In the genomic region with DNA sequence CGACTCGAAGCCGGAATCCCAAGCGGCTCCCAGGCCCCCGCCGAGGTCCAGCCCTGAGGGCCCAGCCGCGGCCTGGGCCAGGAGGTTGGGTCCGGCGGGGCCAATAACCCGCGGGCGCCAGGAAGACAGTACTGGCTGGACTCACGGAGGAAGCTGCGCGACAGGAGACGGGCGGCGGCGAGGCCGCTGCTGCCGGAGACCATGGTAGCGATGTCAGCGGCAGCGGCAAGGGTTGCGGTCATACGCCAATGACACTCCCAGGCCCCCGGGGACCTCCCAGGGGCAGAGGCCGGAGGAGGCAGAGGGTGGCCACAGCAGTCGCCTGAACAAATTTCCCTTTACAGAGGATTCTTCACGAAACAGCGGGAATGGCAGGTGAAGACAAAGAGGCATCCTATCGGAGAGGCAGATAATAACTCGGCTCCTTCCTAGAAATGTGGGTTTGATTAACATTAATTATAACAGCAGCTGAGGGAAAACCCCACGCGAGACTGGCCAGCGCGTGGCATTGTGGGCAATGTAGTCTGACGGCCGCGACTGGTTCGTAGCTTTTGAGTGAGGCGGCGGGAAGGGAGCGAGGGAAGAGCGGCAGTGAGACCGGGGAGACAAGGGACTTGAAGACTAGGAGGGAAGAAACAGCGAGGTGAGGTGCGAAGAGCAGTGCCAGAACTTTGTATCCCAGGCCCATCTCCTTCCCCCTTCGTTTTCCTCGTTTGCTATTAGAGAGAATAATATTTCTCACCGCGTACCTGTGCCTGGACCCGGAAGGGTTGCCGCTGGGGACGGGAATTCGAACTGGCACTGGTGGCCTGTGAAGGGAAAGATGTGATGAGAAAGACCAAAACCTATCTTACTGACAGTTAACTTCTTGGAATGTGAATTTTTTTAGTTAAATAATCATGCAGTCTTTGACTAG, we compare ENCODE assay signal across 8 cellular contexts. TPM values are rescaled to one million over a fixed set of nuclear protein-coding genes. Genes with fewer than 3 reads are reported as not detected.
DNase-seq lines count a peak whose midpoint lies in the region; ATAC-seq, FAIRE-seq and TF ChIP-seq lines count a peak whose summit lies in the region.

A gene (minus strand): TSS at position 253 of the 916 bp plus-strand sequence. CDS start 11 bp downstream, at position 242.

- H3K9ac ChIP-seq in HepG2 (ENCODE audit: insufficient read depth, low read depth, low read length) = peak within 1 kb of the TSS; percentile 81

- peaks cover 0 to 5% of the 10 kb centered on the region in 2 experiments; a peak in 2 of 5 replicates for H3K36me3 ChIP-seq in HepG2 (replicated peaks in 1 of 2; ENCODE audit: control insufficient read depth in 1 of 2, insufficient read depth in 2 of 2, low read length in 2 of 2)

- TF ChIP-seq CTCF in C4-2B (conservative IDR thresholded peaks at IDR 0.05) = no peak
- TF ChIP-seq CTCF in HepG2 (CRISPR knock-in tag; IDR thresholded peaks at IDR 0.05) = no peak

- peak within 1 kb of the TSS; percentile 91 for H2AFZ ChIP-seq in HepG2 (ENCODE audit: low read length)

- ATAC-seq in GM19395 (IDR thresholded peaks at IDR 0.05; ENCODE audit: unreplicated experiment) (peak; percentile 97), HG03565 (IDR thresholded peaks at IDR 0.05; ENCODE audit: unreplicated experiment) (peak; percentile 92), HepG2 (peak; percentile 95)

- no TSS peak for BruUV-seq in HepG2 (replicated peaks; lab: Mats Ljungman, UMichigan)

- peaks cover 63% of the 10 kb centered on the region for H3K4me1 ChIP-seq in HepG2 (ENCODE audit: insufficient read depth, low read length)

- no peak for TF ChIP-seq EP300 in HepG2 (IDR thresholded peaks at IDR 0.05; ENCODE audit: low read depth in 2 of 2, low read length in 2 of 2)
- no peak for TF ChIP-seq EP300 in HepG2 (CRISPR knock-in tag; IDR thresholded peaks at IDR 0.05; ENCODE audit: borderline replicate concordance)

- in situ Hi-C loops in HepG2 (cut with HindIII; ENCODE audit: extremely low pct_ligation_motif_present, low pct_unique_long_range_greater_than_20kb) = no loop called here

- H3K79me2 ChIP-seq in HepG2 (ENCODE audit: insufficient read depth, low read length) = peaks cover 37% of the 10 kb centered on the region

- no peaks in the 10 kb centered on the region for H4K20me1 ChIP-seq in HepG2 (ENCODE audit: insufficient read depth, low read length)

- H3K4me3 ChIP-seq in HepG2 (replicated peaks in 1 of 3; ENCODE audit: insufficient read depth in 1 of 3, low read depth in 2 of 3, low read length in 3 of 3) = peak within 1 kb of the TSS; percentile 86 to 92 (median 90)

- peak; percentile 64 to 75 for TF ChIP-seq POLR2A in HepG2 (IDR thresholded peaks at IDR 0.05; ENCODE audit: insufficient read depth in 1 of 2, low read depth in 2 of 2, low read length in 2 of 2)

- FAIRE-seq in HepG2 (lab: Jason Lieb, UNC) = peak; percentile 64

- intact Hi-C loops in HepG2 (cut with micrococcal nuclease; ENCODE audit: unreplicated experiment) = loop anchor here (2.0 kb wide), 2 partner anchors 28 to 162 kb away; no protein-coding TSS in a partner anchor

- TF ChIP-seq RAD21 in HepG2 (CRISPR knock-in tag; IDR thresholded peaks at IDR 0.05) = peak; percentile 43; the same call in 1 of the 2 replicates

- POLR2A ChIA-PET in HepG2 (lab: Yijun Ruan, JAX) = interaction anchor here (0.6 to 1.7 kb wide), 8 partner anchors 9 to 461 kb away, joined by 3 to 5 read pairs (median 5); no protein-coding TSS in a partner anchor

- H3K9me3 ChIP-seq in HepG2 (ENCODE audit: low read length) = no peaks in the 10 kb centered on the region

- peak within 1 kb of the TSS; percentile 81 for H3K4me2 ChIP-seq in HepG2 (ENCODE audit: low read depth, low read length)

- peak within 1 kb of the TSS; percentile 93 for H3K27ac ChIP-seq in C4-2B
- H3K27ac ChIP-seq in HepG2 (ENCODE audit: extremely low read length, insufficient read depth, low read length) = peak within 1 kb of the TSS; percentile 81

- under 1% methylated on average over 51 of the region's 57 CpGs for WGBS in HepG2 (ENCODE audit: low lambda C conversion rate)

- DNase-seq in NCI-H774 (lab: John Stamatoyannopoulos, UW) (peak; percentile 79), dermis blood vessel endothelial cell (peak; percentile 83), HepG2 (ENCODE audit: low spot score) (peak; percentile 79)
- DNase-seq in activated CD4-positive, alpha-beta T cell treated with anti-CD3 and anti-CD28 coated beads, Interleukin-2, amount 50 U/mL, for 4 hours = peak; percentile 81 to 82
- peak; percentile 87 for DNase-seq in stimulated activated CD4-positive, alpha-beta T cell treated with anti-CD3 and anti-CD28 coated beads, Interleukin-4, amount 100 ng/mL, for 24 hours

- CTCF ChIA-PET in HepG2 (lab: Yijun Ruan, JAX; ENCODE audit: low intra/inter-chr PET ratio, low total read pairs) = no interaction called here

- no peaks in the 10 kb centered on the region; a peak in 1 of 5 replicates for H3K27me3 ChIP-seq in HepG2 (ENCODE audit: control insufficient read depth in 1 of 2, insufficient read depth in 2 of 2, low read length in 2 of 2)

TF ChIP-seq in HepG2, 621 proteins besides CTCF, POLR2A, EP300 and RAD21 (continues in another document):
- TF ChIP-seq, protein P1, sequence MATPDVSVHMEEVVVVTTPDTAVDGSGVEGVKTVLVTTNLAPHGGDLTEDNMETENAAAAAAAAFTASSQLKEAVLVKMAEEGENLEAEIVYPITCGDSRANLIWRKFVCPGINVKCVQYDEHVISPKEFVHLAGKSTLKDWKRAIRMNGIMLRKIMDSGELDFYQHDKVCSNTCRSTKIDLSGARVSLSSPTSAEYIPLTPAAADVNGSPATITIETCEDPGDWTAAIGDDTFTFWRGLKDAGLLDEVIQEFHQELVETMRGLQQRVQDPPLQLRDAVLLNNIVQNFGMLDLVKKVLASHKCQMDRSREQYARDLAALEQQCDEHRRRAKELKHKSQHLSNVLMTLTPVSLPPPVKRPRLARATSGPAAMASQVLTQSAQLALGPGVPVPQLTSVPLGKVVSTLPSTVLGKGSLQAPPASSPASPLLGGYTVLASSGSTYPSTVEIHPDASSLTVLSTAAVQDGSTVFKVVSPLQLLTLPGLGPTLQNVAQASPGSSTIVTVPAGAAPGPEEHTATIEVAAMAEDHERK (CRISPR knock-in tag; IDR thresholded peaks at IDR 0.05; ENCODE audit: low read depth) = peak; percentile 53
- TF ChIP-seq, protein P2, sequence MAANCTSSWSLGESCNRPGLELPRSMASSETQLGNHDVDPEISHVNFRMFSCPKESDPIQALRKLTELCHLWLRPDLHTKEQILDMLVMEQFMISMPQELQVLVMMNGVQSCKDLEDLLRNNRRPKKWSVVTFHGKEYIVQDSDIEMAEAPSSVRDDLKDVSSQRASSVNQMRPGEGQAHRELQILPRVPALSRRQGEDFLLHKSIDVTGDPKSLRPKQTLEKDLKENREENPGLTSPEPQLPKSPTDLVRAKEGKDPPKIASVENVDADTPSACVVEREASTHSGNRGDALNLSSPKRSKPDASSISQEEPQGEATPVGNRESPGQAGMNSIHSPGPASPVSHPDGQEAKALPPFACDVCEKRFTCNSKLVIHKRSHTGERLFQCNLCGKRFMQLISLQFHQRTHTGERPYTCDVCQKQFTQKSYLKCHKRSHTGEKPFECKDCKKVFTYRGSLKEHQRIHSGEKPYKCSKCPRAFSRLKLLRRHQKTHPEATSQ (CRISPR knock-in tag; IDR thresholded peaks at IDR 0.05; ENCODE audit: borderline replicate concordance) = 0 out of 2 replicates have a peak, but pooled peaks have one; percentile 7
- TF ChIP-seq ZBTB1 (CRISPR knock-in tag; IDR thresholded peaks at IDR 0.05; ENCODE audit: borderline replicate concordance) (no peak), ZZZ3 (CRISPR knock-in tag; IDR thresholded peaks at IDR 0.05; ENCODE audit: borderline replicate concordance) (0 out of 2 replicates have a peak, but pooled peaks have one; percentile 18)

RNA-seq across cellular contexts. Expression of the gene that starts here (rescaled TPM):
- total RNA-seq in dermis blood vessel endothelial cell (41.0 and 44.4 TPM in 2 replicates), HepG2 (2016; rRNA removed; fragmentation: Illumina TruSeq; extraction: Trizol) (121 and 177 TPM in 2 replicates)
- 31.2 TPM in 2 replicates for total RNA-seq in HepG2 (2016; cell fraction: cytosol; rRNA removed; fragmentation: Illumina TruSeq; extraction: Trizol; ENCODE audit: low read depth)
- 125 and 187 TPM in 2 replicates for total RNA-seq in HepG2 (2016; cell fraction: insoluble cytoplasmic fraction; rRNA removed; fragmentation: Illumina TruSeq; extraction: Trizol)
- 41.6 and 51.0 TPM in 2 replicates for total RNA-seq in HepG2 (2016; cell fraction: membrane; rRNA removed; fragmentation: Illumina TruSeq; extraction: Trizol)
- 69.5 and 70.0 TPM in 2 replicates for total RNA-seq in HepG2 (2016; cell fraction: nucleus; rRNA removed; fragmentation: Illumina TruSeq; extraction: Trizol)
- polyA plus RNA-seq in HepG2 (2011; rRNA removed) = 45.3 and 58.7 TPM in 2 replicates
- polyA plus RNA-seq in HepG2 (2011; cell fraction: cytosol; rRNA removed) = 39.6 and 47.4 TPM in 2 replicates
- 26.7 and 26.8 TPM in 2 replicates for polyA plus RNA-seq in HepG2 (2011; cell fraction: nucleus; rRNA removed)
- polyA plus RNA-seq in HepG2 (2012) = 65.3 and 92.3 TPM in 2 replicates
- 25.2 and 26.0 TPM in 2 replicates for polyA plus RNA-seq in HepG2 (2016; cell fraction: cytosol; fragmentation: Illumina TruSeq; extraction: Trizol; ENCODE audit: low read depth)
- polyA plus RNA-seq in HepG2 (2016; cell fraction: insoluble cytoplasmic fraction; fragmentation: Illumina TruSeq; extraction: Trizol; ENCODE audit: low read depth) = 158 and 174 TPM in 2 replicates
- 35.6 and 36.5 TPM in 2 replicates for polyA plus RNA-seq in HepG2 (2016; cell fraction: membrane; fragmentation: Illumina TruSeq; extraction: Trizol; ENCODE audit: low read depth)
- polyA plus RNA-seq in HepG2 (2016; cell fraction: nucleus; fragmentation: Illumina TruSeq; extraction: Trizol; ENCODE audit: insufficient read depth, low read depth) = 85.8 and 89.0 TPM in 2 replicates
- 19.3 and 19.7 TPM in 2 replicates for polyA minus RNA-seq in HepG2 (2011; rRNA and poly(A)+ RNA removed; ENCODE audit: low replicate concordance)
- 26.4 and 32.6 TPM in 2 replicates for polyA minus RNA-seq in HepG2 (2011; cell fraction: cytosol; rRNA and poly(A)+ RNA removed)
- 38.4 and 44.0 TPM in 2 replicates for polyA minus RNA-seq in HepG2 (2011; cell fraction: nucleus; rRNA and poly(A)+ RNA removed)

Comparison
In these comparisons a context has a peak if more than half of its experiments do, and no peak if none do; other contexts are left out.
1. Peak in every context shown above with its lines: DNase-seq, ATAC-seq, H3K4me3 ChIP-seq and H3K27ac ChIP-seq.